Comparison of ENCODE assay signal across 8 cellular contexts in genomic region chr3:185152433-185153169, GRCh38. TPM values are rescaled to one million over a fixed set of nuclear protein-coding genes. Genes with fewer than 3 reads are reported as not detected.
DNase-seq lines count a peak whose midpoint lies in the region; ATAC-seq and TF ChIP-seq lines count a peak whose summit lies in the region.

C3orf70 (minus strand) TSS chr3:185153060; CDS start chr3:185152823, 237 bp downstream.

- H3K4me3 ChIP-seq in HUES6 (ENCODE audit: low read depth, low read length) (peak within 1 kb of the TSS; percentile 80), lower leg skin (ENCODE audit: low read depth, poor library complexity, severe bottlenecking) (peak within 1 kb of the TSS; percentile 62)
- peak within 1 kb of the TSS; percentile 41 for H3K4me3 ChIP-seq in effector memory CD4-positive, alpha-beta T cell (ENCODE audit: insufficient read depth, low read depth, low read length, poor library complexity, severe bottlenecking)

- CTCF ChIA-PET in activated naive CD4-positive, alpha-beta T cell treated with anti-CD3 and anti-CD28 coated beads for 36 hours (lab: Charles Lee), result no interaction called here

- H3K27me3 Mint-ChIP-seq in activated naive CD4-positive, alpha-beta T cell treated with anti-CD3 and anti-CD28 coated beads for 36 hours (ENCODE audit: low read depth), result peaks cover 27% of the 10 kb centered on the region
- peaks cover 38% of the 10 kb centered on the region for H3K27me3 Mint-ChIP-seq in T-helper 17 cell
- no peaks in the 10 kb centered on the region for H3K27me3 Mint-ChIP-seq in stimulated activated memory B cell treated with anti-CD40 and anti-IgM and Interleukin-4, amounts not matched to agents 10 μg/mL and 1 μg/mL and 100 μg/mL, for 72 hours

- intact Hi-C loops in activated naive CD4-positive, alpha-beta T cell treated with anti-CD3 and anti-CD28 coated beads for 36 hours (cut with micrococcal nuclease), result no loop called here
- intact Hi-C loops in lower leg skin (cut with DNase I; ENCODE audit: low total_unique reads), result no loop called here

- ATAC-seq in T-helper 17 cell, result peak; percentile 68
- ATAC-seq in stimulated activated memory B cell treated with anti-CD40 and anti-IgM and Interleukin-4, amounts not matched to agents 10 μg/mL and 1 μg/mL and 100 μg/mL, for 72 hours, result peak; percentile 58
- ATAC-seq in HG03280 (IDR thresholded peaks at IDR 0.05; ENCODE audit: unreplicated experiment), result no peak

- no peak within 1 kb of the TSS for H3K27ac Mint-ChIP-seq in activated naive CD4-positive, alpha-beta T cell treated with anti-CD3 and anti-CD28 coated beads for 36 hours
- no peak within 1 kb of the TSS for H3K27ac Mint-ChIP-seq in T-helper 17 cell
- no peak within 1 kb of the TSS for H3K27ac Mint-ChIP-seq in stimulated activated memory B cell treated with anti-CD40 and anti-IgM and Interleukin-4, amounts not matched to agents 10 μg/mL and 1 μg/mL and 100 μg/mL, for 72 hours

- H3K9me3 ChIP-seq in HUES6 (ENCODE audit: control insufficient read depth, insufficient read depth, low read depth, low read length) (no peaks in the 10 kb centered on the region), T-helper 17 cell (ENCODE audit: control insufficient read depth, low read length, poor library complexity, severe bottlenecking) (no peaks in the 10 kb centered on the region)
- H3K9me3 ChIP-seq in effector memory CD4-positive, alpha-beta T cell (ENCODE audit: control insufficient read depth, low read length), result no peaks in the 10 kb centered on the region

- peaks cover 4% of the 10 kb centered on the region for H3K4me1 Mint-ChIP-seq in activated naive CD4-positive, alpha-beta T cell treated with anti-CD3 and anti-CD28 coated beads for 36 hours (ENCODE audit: low read depth)
- peaks cover 5% of the 10 kb centered on the region for H3K4me1 Mint-ChIP-seq in T-helper 17 cell
- peaks cover 13% of the 10 kb centered on the region for H3K4me1 Mint-ChIP-seq in stimulated activated memory B cell treated with anti-CD40 and anti-IgM and Interleukin-4, amounts not matched to agents 10 μg/mL and 1 μg/mL and 100 μg/mL, for 72 hours

- no peak for TF ChIP-seq POLR2A in lower leg skin (IDR thresholded peaks at IDR 0.05)

- DNase-seq in activated naive CD4-positive, alpha-beta T cell treated with anti-CD3 and anti-CD28 coated beads for 36 hours, result peak; percentile 33
- DNase-seq in activated naive CD4-positive, alpha-beta T cell treated with Interleukin-2 at 50 U/mL for 16 hours, result no peak
- no peak for DNase-seq in T-helper 17 cell
- no peak for DNase-seq in effector memory CD4-positive, alpha-beta T cell
- DNase-seq in lower leg skin (ENCODE audit: low spot score in 2 of 2), result peak in 1 of 2 donors; percentile 88

- peak within 1 kb of the TSS; percentile 69 for H3K4me3 Mint-ChIP-seq in activated naive CD4-positive, alpha-beta T cell treated with anti-CD3 and anti-CD28 coated beads for 36 hours
- H3K4me3 Mint-ChIP-seq in T-helper 17 cell, result peak within 1 kb of the TSS; percentile 76
- peak within 1 kb of the TSS; percentile 83 for H3K4me3 Mint-ChIP-seq in stimulated activated memory B cell treated with anti-CD40 and anti-IgM and Interleukin-4, amounts not matched to agents 10 μg/mL and 1 μg/mL and 100 μg/mL, for 72 hours

- peak within 1 kb of the TSS; percentile 59 for H3K9ac ChIP-seq in HUES6 (ENCODE audit: low read length)

- H3K9me3 Mint-ChIP-seq in activated naive CD4-positive, alpha-beta T cell treated with anti-CD3 and anti-CD28 coated beads for 36 hours, result no peaks in the 10 kb centered on the region
- no peaks in the 10 kb centered on the region for H3K9me3 Mint-ChIP-seq in stimulated activated memory B cell treated with anti-CD40 and anti-IgM and Interleukin-4, amounts not matched to agents 10 μg/mL and 1 μg/mL and 100 μg/mL, for 72 hours

- TF ChIP-seq CTCF in lower leg skin (IDR thresholded peaks at IDR 0.05), result no peak

- H3K27ac ChIP-seq in HUES6 (ENCODE audit: low read depth, low read length), result no peak within 1 kb of the TSS
- no peak within 1 kb of the TSS for H3K27ac ChIP-seq in effector memory CD4-positive, alpha-beta T cell (ENCODE audit: insufficient read depth, low read length, poor library complexity, severe bottlenecking)

- 0 to 1% methylated on average over 26 to 37 of the region's 110 CpGs for WGBS in lower leg skin, 2 donors

- peaks cover 5% of the 10 kb centered on the region for H3K4me1 ChIP-seq in HUES6 (ENCODE audit: control insufficient read depth, insufficient read depth, low read length)
- H3K4me1 ChIP-seq in effector memory CD4-positive, alpha-beta T cell (ENCODE audit: control insufficient read depth, insufficient read depth, low read length, poor library complexity, severe bottlenecking), result no peaks in the 10 kb centered on the region

- H3K36me3 ChIP-seq in HUES6 (ENCODE audit: control insufficient read depth, insufficient read depth, low read length), result no peaks in the 10 kb centered on the region
- H3K36me3 ChIP-seq in effector memory CD4-positive, alpha-beta T cell (ENCODE audit: control insufficient read depth, insufficient read depth, low read length), result no peaks in the 10 kb centered on the region

- peaks cover 62% of the 10 kb centered on the region for H3K27me3 ChIP-seq in HUES6 (ENCODE audit: control insufficient read depth, insufficient read depth, low read length)
- H3K27me3 ChIP-seq in effector memory CD4-positive, alpha-beta T cell (replicated peaks; ENCODE audit: control insufficient read depth, insufficient read depth, low read length, poor library complexity, severe bottlenecking), result peaks cover 13% of the 10 kb centered on the region

- no peaks in the 10 kb centered on the region for H3K36me3 Mint-ChIP-seq in activated naive CD4-positive, alpha-beta T cell treated with anti-CD3 and anti-CD28 coated beads for 36 hours (ENCODE audit: low read depth)
- peaks cover 2% of the 10 kb centered on the region for H3K36me3 Mint-ChIP-seq in T-helper 17 cell (ENCODE audit: low read depth)
- no peaks in the 10 kb centered on the region for H3K36me3 Mint-ChIP-seq in stimulated activated memory B cell treated with anti-CD40 and anti-IgM and Interleukin-4, amounts not matched to agents 10 μg/mL and 1 μg/mL and 100 μg/mL, for 72 hours

RNA-seq across cellular contexts. Expression of gene C3orf70, which starts in this region (rescaled TPM):
- total RNA-seq in activated naive CD4-positive, alpha-beta T cell treated with anti-CD3 and anti-CD28 coated beads for 36 hours, result not detected
- total RNA-seq in T-helper 17 cell (under 1 TPM in 1 of 2 donors, not detected in 1; 0.08 TPM), lower leg skin (1 to 10 TPM in 3 of 4 donors, under 1 TPM in 1; 0.84 to 5.5 (median 4.3) TPM)

Comparison
In these comparisons a context has a peak if more than half of its experiments do, and no peak if none do; other contexts are left out.
1. Peak in DNase-seq in activated naive CD4-positive, alpha-beta T cell treated with anti-CD3 and anti-CD28 coated beads for 36 hours; RNA of the gene not detected or under 1 TPM.
2. Peak in ATAC-seq in T-helper 17 cell; RNA of the gene not detected or under 1 TPM.